19 cellular contexts compared by ENCODE assay signal in the genomic region with DNA sequence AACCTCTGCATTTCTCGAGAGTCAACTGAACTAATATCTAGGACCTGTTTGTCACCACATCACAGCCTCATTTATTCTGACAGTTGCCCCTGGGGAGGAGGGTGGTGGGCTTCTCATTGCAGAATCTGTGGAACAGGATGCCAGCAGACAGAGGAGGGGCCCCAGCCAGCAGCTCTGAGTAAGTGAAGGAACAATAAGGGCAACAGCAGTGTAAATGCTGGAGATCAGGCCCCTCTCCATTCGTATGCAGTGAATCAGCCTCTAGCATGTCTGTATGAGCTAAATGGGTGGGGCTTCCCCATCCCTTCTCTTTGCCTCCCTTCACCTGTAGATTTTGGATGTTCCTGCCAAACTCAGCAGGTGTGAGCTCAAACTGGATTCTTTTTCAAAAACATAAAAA. TPM values are rescaled to one million over a fixed set of nuclear protein-coding genes. Genes with fewer than 3 reads are reported as not detected.
DNase-seq lines count a peak whose midpoint lies in the region; ATAC-seq and TF ChIP-seq lines count a peak whose summit lies in the region.
"Had no signal": no experiment of that assay in that cellular context is flagged by ENCODE, and none has a peak within 500 bp of the region (broad histone marks: within the 10 kb centered on the region; RNA-seq: fewer than 3 reads in every experiment).

No MANE protein-coding gene starts in this region.

- H3K27me3 ChIP-seq in mammary epithelial cell (ENCODE audit: insufficient read depth, low read length) (peaks cover 2% of the 10 kb centered on the region), breast epithelium (no peaks in the 10 kb centered on the region)

- no peaks in the 10 kb centered on the region for H3K4me1 ChIP-seq in mammary epithelial cell (ENCODE audit: insufficient read depth, low read length)
- H3K4me1 ChIP-seq in breast epithelium = no peaks in the 10 kb centered on the region
- H3K4me1 ChIP-seq: A549 had no signal

- H3K27me3 Mint-ChIP-seq in activated CD8-positive, alpha-beta T cell treated with anti-CD3 and anti-CD28 coated beads, Interleukin-2, amount 10 ng/mL, durations not matched to agents 7 days and 5 days (ENCODE audit: low read depth) = peaks cover 14% of the 10 kb centered on the region

- H3K36me3 ChIP-seq in mammary epithelial cell (ENCODE audit: insufficient read depth, low read length) = no peaks in the 10 kb centered on the region
- no peaks in the 10 kb centered on the region for H3K36me3 ChIP-seq in breast epithelium

- no peaks in the 10 kb centered on the region for H4K20me1 ChIP-seq in mammary epithelial cell (ENCODE audit: insufficient read depth, low read length)

- H3K9me3 Mint-ChIP-seq in activated CD8-positive, alpha-beta T cell treated with anti-CD3 and anti-CD28 coated beads, Interleukin-2, amount 10 ng/mL, durations not matched to agents 7 days and 5 days (ENCODE audit: insufficient read depth) = no peaks in the 10 kb centered on the region
- H3K9me3 Mint-ChIP-seq: CD4-positive, alpha-beta T cell had no signal

- H3K9ac ChIP-seq in mammary epithelial cell (ENCODE audit: insufficient read depth, low read length) = no peak overlapping the region

- ATAC-seq in activated CD8-positive, alpha-beta T cell treated with anti-CD3 and anti-CD28 coated beads, Interleukin-2, amount 10 ng/mL, durations not matched to agents 7 days and 5 days = no peak
- ATAC-seq: A549, K562 had no signal

- H2AFZ ChIP-seq in mammary epithelial cell (ENCODE audit: low read depth, low read length) = no peak overlapping the region

- no peak overlapping the region for H3K27ac Mint-ChIP-seq in activated CD8-positive, alpha-beta T cell treated with anti-CD3 and anti-CD28 coated beads, Interleukin-2, amount 10 ng/mL, durations not matched to agents 7 days and 5 days
- H3K27ac Mint-ChIP-seq: CD4-positive, alpha-beta T cell; H9 had no signal

- H3K79me2 ChIP-seq in mammary epithelial cell (ENCODE audit: insufficient read depth, low read length) = no peaks in the 10 kb centered on the region

- intact Hi-C loops in mammary epithelial cell (cut with micrococcal nuclease) = no loop called here
- intact Hi-C loops in breast epithelium (cut with DNase I; ENCODE audit: low total_unique reads) = no loop called here

- WGBS in mammary epithelial cell (ENCODE audit: low coverage, missing lambda C conversion rate) = 79% methylated on average over 2 of the region's 2 CpGs

- CTCF ChIA-PET in mammary epithelial cell (lab: Charles Lee; ENCODE audit: low non-redundant PET) = no interaction called here
- CTCF ChIA-PET in activated CD8-positive, alpha-beta T cell treated with anti-CD3 and anti-CD28 coated beads, Interleukin-2, amount 10 ng/mL, durations not matched to agents 7 days and 5 days (lab: Charles Lee) = no interaction called here

- BruUV-seq in mammary epithelial cell (replicated peaks; lab: Mats Ljungman, UMichigan) = no TSS peak

- DNase-seq in mammary epithelial cell (peak; percentile 27), breast epithelium (ENCODE audit: low spot score in 2 of 2) (no peak), epithelial cell of prostate (ENCODE audit: low read depth, low spot score) (peak; percentile 29), kidney tubule cell (ENCODE audit: low spot score) (peak; percentile 23), HPDE6-E6E7 (ENCODE audit: extremely low spot score) (no peak), G401 (ENCODE audit: low spot score) (no peak)
- no peak for DNase-seq in activated CD8-positive, alpha-beta T cell treated with anti-CD3 and anti-CD28 coated beads, Interleukin-2, amount 10 ng/mL, durations not matched to agents 7 days and 5 days
- DNase-seq: AML-193; Caco-2; CD4-positive, alpha-beta T cell; GF-D8; GOT3; H9 had no signal

- no peak overlapping the region for H3K4me2 ChIP-seq in mammary epithelial cell (ENCODE audit: insufficient read depth, low read depth, low read length)
- H3K4me2 ChIP-seq: A549 had no signal

- in situ Hi-C loops in mammary epithelial cell (cut with MboI; ENCODE audit: low sequenced_read_pairs in 2 of 2) = no loop called here
- in situ Hi-C loops in G401 (cut with HindIII; ENCODE audit: low sequenced_read_pairs) = no loop called here

- dilution Hi-C loops in mammary epithelial cell (cut with HindIII; ENCODE audit: low sequenced_read_pairs) = no loop called here

- no peak overlapping the region for H3K4me3 Mint-ChIP-seq in activated CD8-positive, alpha-beta T cell treated with anti-CD3 and anti-CD28 coated beads, Interleukin-2, amount 10 ng/mL, durations not matched to agents 7 days and 5 days
- H3K4me3 Mint-ChIP-seq: CD4-positive, alpha-beta T cell; H9 had no signal

- H3K36me3 Mint-ChIP-seq in activated CD8-positive, alpha-beta T cell treated with anti-CD3 and anti-CD28 coated beads, Interleukin-2, amount 10 ng/mL, durations not matched to agents 7 days and 5 days (ENCODE audit: low read depth) = no peaks in the 10 kb centered on the region

- H3K9me3 ChIP-seq in mammary epithelial cell (replicated peaks; ENCODE audit: insufficient read depth, low read length) (no peaks in the 10 kb centered on the region), breast epithelium (no peaks in the 10 kb centered on the region)
- H3K9me3 ChIP-seq: A549, Caco-2 had no signal

- no peak for TF ChIP-seq CTCF in mammary epithelial cell (conservative IDR thresholded peaks at IDR 0.05 in 1 of 2, IDR thresholded peaks at IDR 0.05 in 1 of 2; ENCODE audit: extremely low read depth in 1 of 2, insufficient read depth in 1 of 2, low read depth in 1 of 2, low read length in 2 of 2)
- TF ChIP-seq CTCF in breast epithelium (IDR thresholded peaks at IDR 0.05) = no peak

- no peak overlapping the region for H3K4me3 ChIP-seq in mammary epithelial cell (replicated peaks in 1 of 3; ENCODE audit: insufficient read depth in 1 of 3, low read depth in 2 of 3, low read length in 3 of 3)
- no peak overlapping the region for H3K4me3 ChIP-seq in breast epithelium
- H3K4me3 ChIP-seq: A549, K562 had no signal

- H3K27ac ChIP-seq in mammary epithelial cell (ENCODE audit: insufficient read depth, low read depth, low read length) (no peak overlapping the region), breast epithelium (no peak overlapping the region), epithelial cell of prostate (no peak overlapping the region)
- H3K27ac ChIP-seq: 22Rv1, A549, C4-2B had no signal

- peaks cover 11% of the 10 kb centered on the region for H3K4me1 Mint-ChIP-seq in activated CD8-positive, alpha-beta T cell treated with anti-CD3 and anti-CD28 coated beads, Interleukin-2, amount 10 ng/mL, durations not matched to agents 7 days and 5 days (ENCODE audit: low read depth)

- POLR2A ChIA-PET in activated CD8-positive, alpha-beta T cell treated with anti-CD3 and anti-CD28 coated beads, Interleukin-2, amount 10 ng/mL, durations not matched to agents 7 days and 5 days (lab: Charles Lee) = no interaction called here

- no peak for TF ChIP-seq POLR2A in breast epithelium (IDR thresholded peaks at IDR 0.05)

RNA-seq across cellular contexts. Expression of a gene that starts 7.7 kb away (rescaled TPM):
- total RNA-seq in mammary epithelial cell = not detected
- 0.57 TPM for polyA plus RNA-seq in mammary epithelial cell
- not detected for polyA minus RNA-seq in mammary epithelial cell
- 10 to 100 TPM; 11.4 to 44.2 (median 13.4) TPM for total RNA-seq in breast epithelium
- not detected in 2 replicates for total RNA-seq in G401 (2014; rRNA removed; shearing (Covaris generic))
- total RNA-seq in activated CD8-positive, alpha-beta T cell treated with anti-CD3 and anti-CD28 coated beads, Interleukin-2, amount 10 ng/mL, durations not matched to agents 7 days and 5 days = not detected
- polyA plus RNA-seq: BJ had no signal

RNA-seq across cellular contexts. Expression of a gene that starts 40.5 kb away (rescaled TPM):
- total RNA-seq in mammary epithelial cell (not detected), breast epithelium (10 to 100 TPM in 1 of 3 donors, 1 to 10 TPM in 2; 6.3 to 17.1 (median 7.9) TPM)
- 0.17 TPM for polyA plus RNA-seq in mammary epithelial cell
- polyA minus RNA-seq in mammary epithelial cell = not detected
- total RNA-seq in G401 (2014; rRNA removed; shearing (Covaris generic)) = not detected in 2 replicates
- 1 to 10 TPM; 8.7 to 9.2 TPM for total RNA-seq in activated CD8-positive, alpha-beta T cell treated with anti-CD3 and anti-CD28 coated beads, Interleukin-2, amount 10 ng/mL, durations not matched to agents 7 days and 5 days
- total RNA-seq: HT1080 had no signal
- polyA plus RNA-seq: BJ had no signal

Comparison
In these comparisons a context has a peak if more than half of its experiments do, and no peak if none do; other contexts are left out.
1. DNase-seq: peak in mammary epithelial cell (single experiment), epithelial cell of prostate (single experiment) and kidney tubule cell (single experiment); none in breast epithelium (0 of 2), HPDE6-E6E7 (single experiment), G401 (single experiment) and activated CD8-positive, alpha-beta T cell treated with anti-CD3 and anti-CD28 coated beads, Interleukin-2, amount 10 ng/mL, durations not matched to agents 7 days and 5 days (single experiment).
2. RNA of a gene that starts 7.7 kb away (total RNA-seq): 11.4 to 44.2 TPM in breast epithelium; not detected in mammary epithelial cell, not detected in activated CD8-positive, alpha-beta T cell treated with anti-CD3 and anti-CD28 coated beads, Interleukin-2, amount 10 ng/mL, durations not matched to agents 7 days and 5 days and not detected in G401; every median in the first group is over 4 times any median in the second.